In the genomic region with DNA sequence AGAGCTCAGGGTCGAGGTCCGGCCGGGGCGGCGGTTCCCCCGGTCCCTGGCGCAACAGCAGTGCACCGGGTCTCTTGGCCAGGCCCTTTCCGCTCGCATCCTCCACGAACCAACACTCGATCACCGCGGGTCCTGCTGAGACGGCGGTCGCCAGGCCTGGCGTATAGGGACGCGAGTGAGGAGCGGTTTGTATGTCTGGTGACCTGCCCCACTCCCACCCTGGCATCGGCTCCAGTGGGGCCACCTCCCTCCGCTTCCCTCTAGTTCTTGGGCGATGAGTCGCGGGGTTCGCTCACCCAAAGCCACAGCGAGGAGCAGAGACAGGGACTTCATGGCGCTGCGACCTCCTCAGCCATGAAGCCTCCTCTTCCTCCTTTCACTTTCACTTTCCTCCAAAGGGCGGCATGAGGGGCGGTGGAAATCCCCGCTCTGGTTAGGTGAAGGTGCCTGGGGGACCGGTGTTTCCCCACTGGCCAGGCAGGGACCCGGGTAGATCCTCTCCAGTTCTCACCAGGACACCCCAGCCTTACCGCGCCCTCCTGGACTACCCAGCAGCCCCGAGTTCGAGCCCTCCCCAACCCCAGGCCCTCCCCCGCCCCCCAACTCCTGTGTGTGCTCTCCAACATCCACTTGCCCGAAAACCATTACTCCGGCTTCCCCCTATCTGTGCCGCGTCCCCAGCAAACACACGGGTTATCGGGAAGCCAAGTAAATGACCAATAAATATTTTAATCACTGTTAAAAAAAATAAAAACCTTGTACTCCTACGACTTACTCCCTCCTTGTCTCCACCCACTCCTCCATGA, we compare ENCODE assay signal across 8 cellular contexts. TPM values are rescaled to one million over a fixed set of nuclear protein-coding genes. Genes with fewer than 3 reads are reported as not detected.
DNase-seq lines count a peak whose midpoint lies in the region; TF ChIP-seq lines count a peak whose summit lies in the region.

A gene (minus strand): TSS at position 370 of the 806 bp plus-strand sequence. CDS start 37 bp downstream, at position 333.

- H3K9ac ChIP-seq in SK-N-SH = peak within 1 kb of the TSS; percentile 96

- H3K9me2 ChIP-seq in SK-N-SH = no peaks in the 10 kb centered on the region

- WGBS in SK-N-SH (ENCODE audit: low lambda C conversion rate) = under 1% methylated on average over 19 of the region's 47 CpGs

- peaks cover 66% of the 10 kb centered on the region for H3K79me2 ChIP-seq in SK-N-SH (ENCODE audit: insufficient read depth)

- TF ChIP-seq CTCF in SK-N-SH (IDR thresholded peaks at IDR 0.05) = no peak

- H3K27me3 ChIP-seq in SK-N-SH (ENCODE audit: insufficient read depth) = no peaks in the 10 kb centered on the region

- no peak for TF ChIP-seq EP300 in SK-N-SH (IDR thresholded peaks at IDR 0.05; ENCODE audit: borderline replicate concordance in 1 of 2, low read depth in 1 of 2, low read length in 1 of 2)

- peak within 1 kb of the TSS; percentile 76 to 94 for H3K4me3 ChIP-seq in SK-N-SH (ENCODE audit: low read depth in 2 of 2, low read length in 1 of 2)

- no peaks in the 10 kb centered on the region for H3K9me3 ChIP-seq in SK-N-SH

- DNase-seq in AG20443 (ENCODE audit: low spot score) (peak; percentile 62), HS-27A (ENCODE audit: low read depth) (peak; percentile 29), SK-N-SH (peak; percentile 75), glomerular visceral epithelial cell (ENCODE audit: extremely low spot score) (peak; percentile 84), occipital lobe (lab: John Stamatoyannopoulos, UW) (peak; percentile 52)

- peaks cover 17% of the 10 kb centered on the region for H3F3A ChIP-seq in SK-N-SH (replicated peaks; ENCODE audit: insufficient read depth)

- peaks cover 8 to 30% of the 10 kb centered on the region in 2 experiments; a peak in 1 of 4 replicates for H3K4me1 ChIP-seq in SK-N-SH (ENCODE audit: control insufficient read depth in 1 of 2, insufficient read depth in 2 of 2, low read depth in 1 of 2, low read length in 1 of 2)

- H3K36me3 Mint-ChIP-seq in activated naive CD4-positive, alpha-beta T cell treated with anti-CD3 and anti-CD28 coated beads, Interleukin-2, amount 50 U/mL, for 24 hours = peaks cover 17% of the 10 kb centered on the region

- no peaks in the 10 kb centered on the region for H3K27me3 Mint-ChIP-seq in activated naive CD4-positive, alpha-beta T cell treated with anti-CD3 and anti-CD28 coated beads, Interleukin-2, amount 50 U/mL, for 24 hours

- peaks cover 8% of the 10 kb centered on the region; the same call in 1 of the 2 replicates for H4K20me1 ChIP-seq in SK-N-SH (ENCODE audit: insufficient read depth)

- H3K27ac ChIP-seq in SK-N-SH (ENCODE audit: low read depth in 2 of 2, low read length in 1 of 2) (peak within 1 kb of the TSS; percentile 89 to 94), temporal lobe (ENCODE audit: low read depth, low read length) (peak within 1 kb of the TSS; percentile 87)

- peak within 1 kb of the TSS; percentile 97 for H3K4me3 Mint-ChIP-seq in activated naive CD4-positive, alpha-beta T cell treated with anti-CD3 and anti-CD28 coated beads, Interleukin-2, amount 50 U/mL, for 24 hours

- POLR2A ChIA-PET in SK-N-SH (lab: Yijun Ruan, JAX) = interaction anchor here (0.6 to 2.2 kb wide), 4 partner anchors 12 to 117 kb away, joined by 3 to 14 read pairs (median 3); a partner anchor contains a TSS

- no peak for TF ChIP-seq RAD21 in SK-N-SH (IDR thresholded peaks at IDR 0.05; ENCODE audit: low read length)

- H3K36me3 ChIP-seq in SK-N-SH (replicated peaks in 1 of 2; ENCODE audit: control insufficient read depth in 1 of 2, insufficient read depth in 2 of 2, low read length in 1 of 2) = peaks cover 5 to 21% of the 10 kb centered on the region in 2 experiments

- peak within 1 kb of the TSS; percentile 64 for H2AFZ ChIP-seq in SK-N-SH (ENCODE audit: low read depth)

- no peaks in the 10 kb centered on the region for H3K9me3 Mint-ChIP-seq in activated naive CD4-positive, alpha-beta T cell treated with anti-CD3 and anti-CD28 coated beads, Interleukin-2, amount 50 U/mL, for 24 hours

- CTCF ChIA-PET in SK-N-SH (lab: Yijun Ruan, JAX) = interaction anchor here (2.1 to 3.5 kb wide), 2 partner anchors 15 to 31 kb away, joined by 9 to 26 read pairs; a partner anchor contains a TSS

- peak within 1 kb of the TSS; percentile 100 for H3K4me2 ChIP-seq in SK-N-SH

- H3K4me1 Mint-ChIP-seq in activated naive CD4-positive, alpha-beta T cell treated with anti-CD3 and anti-CD28 coated beads, Interleukin-2, amount 50 U/mL, for 24 hours = peaks cover 54% of the 10 kb centered on the region

- peak; percentile 76 for TF ChIP-seq POLR2A in GM19099 (IDR thresholded peaks at IDR 0.05; ENCODE audit: extremely low read depth, insufficient read length, low read depth)

- peak within 1 kb of the TSS; percentile 96 for H3K27ac Mint-ChIP-seq in activated naive CD4-positive, alpha-beta T cell treated with anti-CD3 and anti-CD28 coated beads, Interleukin-2, amount 50 U/mL, for 24 hours

TF ChIP-seq in SK-N-SH, 30 proteins besides CTCF, POLR2A, EP300 and RAD21:
- TF ChIP-seq, protein P1, sequence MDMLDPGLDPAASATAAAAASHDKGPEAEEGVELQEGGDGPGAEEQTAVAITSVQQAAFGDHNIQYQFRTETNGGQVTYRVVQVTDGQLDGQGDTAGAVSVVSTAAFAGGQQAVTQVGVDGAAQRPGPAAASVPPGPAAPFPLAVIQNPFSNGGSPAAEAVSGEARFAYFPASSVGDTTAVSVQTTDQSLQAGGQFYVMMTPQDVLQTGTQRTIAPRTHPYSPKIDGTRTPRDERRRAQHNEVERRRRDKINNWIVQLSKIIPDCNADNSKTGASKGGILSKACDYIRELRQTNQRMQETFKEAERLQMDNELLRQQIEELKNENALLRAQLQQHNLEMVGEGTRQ (IDR thresholded peaks at IDR 0.05; ENCODE audit: borderline replicate concordance, low read depth, low read length) = no peak
- TF ChIP-seq NRF1 (IDR thresholded peaks at IDR 0.05; ENCODE audit: low read depth, low read length) (no peak), MXI1 (IDR thresholded peaks at IDR 0.05; ENCODE audit: low read depth, low read length) (0 out of 2 replicates have a peak, but pooled peaks have one; percentile 5), NFIC (IDR thresholded peaks at IDR 0.05; ENCODE audit: borderline replicate concordance) (peak; percentile 3; the same call in 1 of the 2 replicates), POLR2AphosphoS5 (IDR thresholded peaks at IDR 0.05; ENCODE audit: low read depth, low read length) (peak; percentile 47; the same call in 1 of the 2 replicates), TEAD4 (IDR thresholded peaks at IDR 0.05; ENCODE audit: borderline replicate concordance, insufficient read depth) (no peak)
TF ChIP-seq in SK-N-SH: peak in this region for 3.

RNA-seq across cellular contexts. Expression of the gene that starts here (rescaled TPM):
- 27.9 and 44.5 TPM in 2 replicates for polyA plus RNA-seq in SK-N-SH (2012; rRNA removed)
- polyA plus RNA-seq in SK-N-SH (2012; cell fraction: cytosol; rRNA removed) = 24.4 and 34.4 TPM in 2 replicates
- 84.8 and 160 TPM in 2 replicates for polyA plus RNA-seq in SK-N-SH (2012; cell fraction: nucleus; rRNA removed)
- total RNA-seq in occipital lobe = 10.5 TPM
- total RNA-seq in temporal lobe = 17.5 TPM

Comparison
In these comparisons a context has a peak if more than half of its experiments do, and no peak if none do; other contexts are left out.
1. Peak in every context shown above with its lines: DNase-seq, H3K4me3 ChIP-seq and H3K27ac ChIP-seq.
2. DNase-seq: peak in every context shown above with its lines; median percentile 84 in glomerular visceral epithelial cell; 75 in SK-N-SH; 62 in AG20443; 52 in occipital lobe; 29 in HS-27A.